ENCODE assay signal across 19 cellular contexts in genomic region chr3:117763561-117763960, GRCh38.
"Had no signal": no experiment of that assay in that cellular context is flagged by ENCODE, and none has a peak within 500 bp of the region (broad histone marks: within the 10 kb centered on the region; RNA-seq: fewer than 3 reads in every experiment).

No MANE protein-coding gene starts in this region.

- H3K27ac Mint-ChIP-seq: naive thymus-derived CD4-positive, alpha-beta T cell had no signal

- H3K36me3 Mint-ChIP-seq: naive thymus-derived CD4-positive, alpha-beta T cell had no signal

- H3K27ac ChIP-seq: coronary artery, gastroesophageal sphincter, left ventricle myocardium inferior, skin epidermis, thyroid gland, upper lobe of left lung, uterus had no signal

- H3K4me3 Mint-ChIP-seq: naive thymus-derived CD4-positive, alpha-beta T cell; neural crest cell had no signal

- DNase-seq: dorsolateral prefrontal cortex; effector CD8-positive, alpha-beta T cell; glutamatergic neuron; left ventricle myocardium inferior; mesenchymal stem cell; naive thymus-derived CD4-positive, alpha-beta T cell; stimulated activated CD4-positive, alpha-beta T cell treated with anti-CD3 and anti-CD28 coated beads, Interleukin-12 subunit alpha, Interleukin-12 subunit beta, amount 100 ng/mL, for 4 hours; stimulated activated CD4-positive, alpha-beta T cell treated with anti-CD3 and anti-CD28 coated beads, Interleukin-2, amount 100 ng/mL, for 48 hours; stimulated activated naive CD4-positive, alpha-beta T cell treated with Interleukin-2 at 50 U/mL for 16 hours; thyroid gland; upper lobe of left lung; uterus had no signal

- H3K4me1 Mint-ChIP-seq: naive thymus-derived CD4-positive, alpha-beta T cell had no signal

- H3K4me3 ChIP-seq: coronary artery, gastroesophageal sphincter, left ventricle myocardium inferior, lung, skin epidermis, thyroid gland, upper lobe of left lung, uterus had no signal

- ATAC-seq: esophagus mucosa; gastroesophageal sphincter; naive thymus-derived CD4-positive, alpha-beta T cell; sciatic nerve had no signal
